Comparison of ENCODE assay signal across 8 cellular contexts in genomic region chr1:23634840-23635642, GRCh38. TPM values are rescaled to one million over a fixed set of nuclear protein-coding genes. Genes with fewer than 3 reads are reported as not detected.
DNase-seq lines count a peak whose midpoint lies in the region; ATAC-seq and TF ChIP-seq lines count a peak whose summit lies in the region.

No MANE protein-coding gene starts in this region.

- no peaks in the 10 kb centered on the region for H3K36me3 ChIP-seq in ovary

- TF ChIP-seq EP300 in ovary (IDR thresholded peaks at IDR 0.05): no peak

- intact Hi-C loops in Right ventricle myocardium superior (cut with DNase I) (loop anchor here (5.0 kb wide), 1 partner anchor 73 kb away; no protein-coding TSS in a partner anchor), ovary (cut with DNase I) (loop anchor here in 1 of 4 donors (10.0 kb wide), 1 partner anchor 540 kb away; no protein-coding TSS in a partner anchor)

- H3K9me3 ChIP-seq in ovary: no peaks in the 10 kb centered on the region

- 23 to 33% (median 25%) methylated on average over 17 of the region's 17 CpGs for WGBS in adipose tissue, 3 donors
- WGBS in ovary, 3 donors: 25 to 29% (median 29%) methylated on average over 17 of the region's 17 CpGs

- ATAC-seq in Right ventricle myocardium superior (ENCODE audit: poor library complexity) (peak; percentile 58), HG03442 (IDR thresholded peaks at IDR 0.05; ENCODE audit: unreplicated experiment) (no peak), GM19023 (IDR thresholded peaks at IDR 0.05; ENCODE audit: unreplicated experiment) (no peak)

- TF ChIP-seq CTCF in ovary (IDR thresholded peaks at IDR 0.05): peak; percentile 80 to 86 (median 84)

- TF ChIP-seq POLR2A in Raji (IDR thresholded peaks at IDR 0.05; ENCODE audit: insufficient read depth, low read depth, low read length): peak; percentile 37; the same call in 1 of the 2 replicates
- TF ChIP-seq POLR2A in ovary (IDR thresholded peaks at IDR 0.05): no peak

- DNase-seq in GM04503 (ENCODE audit: low read depth) (peak; percentile 61), LoVo (ENCODE audit: low spot score) (peak; percentile 80), Right ventricle myocardium superior (no peak), ovary (peak; percentile 36 to 74 (median 49))

- peak overlapping the region; percentile 26 for H3K27ac ChIP-seq in adipose tissue (ENCODE audit: low read depth, low read length)
- peak overlapping the region; percentile 9 to 49 for H3K27ac ChIP-seq in ovary

- H3K4me1 ChIP-seq in ovary (ENCODE audit: insufficient read depth): peaks cover 6% of the 10 kb centered on the region

- peak overlapping the region; percentile 48 for H3K4me3 ChIP-seq in ovary

- no peaks in the 10 kb centered on the region for H3K27me3 ChIP-seq in ovary

RNA-seq across cellular contexts. Expression of gene RPL11, which starts 56.6 kb away (rescaled TPM):
- polyA plus RNA-seq in adipose tissue (1,000 to 10,000 TPM; 1,585 to 4,817 (median 2,703) TPM), ovary (1,000 to 10,000 TPM; 4,158 to 5,066 TPM)
- total RNA-seq in Right ventricle myocardium superior (570 TPM), ovary (1,000 to 10,000 TPM; 1,656 to 2,751 (median 1,969) TPM)
